ENCODE assay signal across 8 cellular contexts in genomic region chr5:93580387-93581100, GRCh38. TPM values are rescaled to one million over a fixed set of nuclear protein-coding genes. Genes with fewer than 3 reads are reported as not detected.
A peak's percentile ranks its signal among the peaks of the same experiment; 100 is the strongest.
DNase-seq lines count a peak whose midpoint lies in the region; ATAC-seq lines count a peak whose summit lies in the region.

No MANE protein-coding gene starts in this region.

- H3K9me3 ChIP-seq in mononuclear cell (ENCODE audit: low read depth, low read length): no peaks in the 10 kb centered on the region

- DNase-seq in EH (ENCODE audit: low read depth) (peak; percentile 55), LoVo (ENCODE audit: low spot score) (peak; percentile 3), dermis blood vessel endothelial cell (peak; percentile 61), epidermal melanocyte (ENCODE audit: insufficient read length, low spot score) (no peak), NCI-H446 treated with DMSO at 0.1 percent for 48 hours (lab: John Stamatoyannopoulos, UW) (no peak)

- peak overlapping the region; percentile 17 for H3K4me3 ChIP-seq in mononuclear cell (ENCODE audit: low read length)

- H3K27me3 ChIP-seq in mononuclear cell (ENCODE audit: insufficient read depth, low read length): peaks cover 83% of the 10 kb centered on the region

- ATAC-seq in GM19395 (IDR thresholded peaks at IDR 0.05; ENCODE audit: unreplicated experiment) (no peak), HG02759 (IDR thresholded peaks at IDR 0.05; ENCODE audit: unreplicated experiment) (no peak)

- peaks cover 51% of the 10 kb centered on the region for H3K4me1 ChIP-seq in mononuclear cell (ENCODE audit: insufficient read depth, low read length)

RNA-seq across cellular contexts. Expression of gene NR2F1-AS1, which starts 0.5 kb away (rescaled TPM):
- total RNA-seq in dermis blood vessel endothelial cell: 11.2 and 18.4 TPM in 2 replicates
- not detected for total RNA-seq in mononuclear cell

RNA-seq across cellular contexts. Expression of gene NR2F1, which starts 2.5 kb away (rescaled TPM):
- total RNA-seq in dermis blood vessel endothelial cell: 34.7 and 98.7 TPM in 2 replicates
- total RNA-seq in mononuclear cell: 0.42 TPM

Comparison
In these comparisons a context has a peak if more than half of its experiments do, and no peak if none do; other contexts are left out.
1. DNase-seq: peak in EH (single experiment), LoVo (single experiment) and dermis blood vessel endothelial cell (single experiment); none in epidermal melanocyte (single experiment) and NCI-H446 treated with DMSO at 0.1 percent for 48 hours (single experiment).
2. RNA of gene NR2F1-AS1, which starts 0.5 kb away (total RNA-seq): 11.2 to 18.4 TPM in dermis blood vessel endothelial cell; not detected in mononuclear cell (single experiment); every median in the first group is over 10 times any median in the second.
3. RNA of gene NR2F1, which starts 2.5 kb away (total RNA-seq): 34.7 to 98.7 TPM in dermis blood vessel endothelial cell; 0.42 TPM in mononuclear cell (single experiment); every median in the first group is over 10 times any median in the second.